In the genomic region with DNA sequence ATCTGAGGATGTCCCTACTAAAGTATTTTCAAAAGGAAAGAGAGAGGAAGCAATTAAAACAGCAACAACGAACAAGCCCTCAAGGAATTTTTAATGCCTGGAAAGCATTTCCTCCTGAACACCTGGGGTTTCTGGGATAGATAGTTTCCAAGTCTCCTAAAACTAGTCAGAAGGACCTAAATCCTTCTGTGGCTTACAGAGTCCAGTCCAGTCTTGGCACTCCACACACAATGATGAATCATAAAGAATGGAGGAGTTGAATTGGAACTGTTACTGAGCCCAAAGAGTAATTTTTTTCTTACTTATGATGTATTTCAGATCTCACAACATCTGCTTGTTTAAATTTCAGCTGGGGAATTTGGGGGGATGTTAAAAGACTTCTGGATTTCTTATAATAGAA, we compare ENCODE assay signal across 15 cellular contexts.
A peak's percentile ranks its signal among the peaks of the same experiment; 100 is the strongest.
DNase-seq lines count a peak whose midpoint lies in the region; ATAC-seq, FAIRE-seq and TF ChIP-seq lines count a peak whose summit lies in the region.
"Had no signal": no experiment of that assay in that cellular context is flagged by ENCODE, and none has a peak within 500 bp of the region (broad histone marks: within the 10 kb centered on the region; RNA-seq: fewer than 3 reads in every experiment).

No MANE protein-coding gene starts in this region.

- TF ChIP-seq RAD21 in A549 (conservative IDR thresholded peaks at IDR 0.05 in 1 of 2, IDR thresholded peaks at IDR 0.05 in 1 of 2), result no peak

- peak overlapping the region; percentile 21; the same call in 1 of the 3 replicates for H3K4me2 ChIP-seq in A549

- H3K27ac ChIP-seq in A549, result no peak overlapping the region
- no peak overlapping the region for H3K27ac ChIP-seq in prostate gland
- H3K27ac ChIP-seq: epithelial cell of prostate, upper lobe of left lung had no signal

- DNase-seq in A549 (ENCODE audit: low read depth in 1 of 2, low spot score in 1 of 2) (no peak), HPDE6-E6E7 (ENCODE audit: extremely low spot score) (peak; percentile 14), astrocyte of the spinal cord (ENCODE audit: low read depth, low spot score) (peak; percentile 81), hepatic stellate cell (ENCODE audit: low spot score) (peak; percentile 1), prostate gland (ENCODE audit: low spot score) (no peak), H7 (no peak)
- no peak for DNase-seq in activated effector memory CD4-positive, alpha-beta T cell treated with anti-CD3 and anti-CD28 coated beads, Interleukin-2, amount 50 U/mL, for 16 hours
- DNase-seq: activated CD4-positive, alpha-beta T cell treated with anti-CD3 and anti-CD28 coated beads, Interleukin-2, amount 10 ng/mL, durations not matched to agents 7 days and 5 days; AML-193; posterior cingulate gyrus; stimulated activated CD4-positive, alpha-beta T cell treated with anti-CD3 and anti-CD28 coated beads, Interleukin-1b, Interleukin-23, amount 100 ng/mL, for 48 hours; upper lobe of left lung had no signal

- POLR2A ChIA-PET in A549 (lab: Yijun Ruan, JAX), result no interaction called here

- no peak for FAIRE-seq in A549 (lab: Jason Lieb, UNC)
- FAIRE-seq: GM19239 had no signal

- H3K36me3 ChIP-seq in prostate gland (no peaks in the 10 kb centered on the region), H7 (replicated peaks; ENCODE audit: control insufficient read depth, insufficient read depth, low read length) (no peaks in the 10 kb centered on the region)
- H3K36me3 ChIP-seq: upper lobe of left lung had no signal

- CTCF ChIA-PET in A549 (lab: Yijun Ruan, JAX), result no interaction called here

- no peak for TF ChIP-seq EP300 in A549 (IDR thresholded peaks at IDR 0.05)

- intact Hi-C loops in prostate gland (cut with DNase I), result no loop called here

- peaks cover 21% of the 10 kb centered on the region for H3K4me1 ChIP-seq in A549
- no peaks in the 10 kb centered on the region for H3K4me1 ChIP-seq in prostate gland (replicated peaks)

- no peak for TF ChIP-seq CTCF in A549 (IDR thresholded peaks at IDR 0.05)
- TF ChIP-seq CTCF in astrocyte of the spinal cord (IDR thresholded peaks at IDR 0.05; ENCODE audit: low read depth, low read length), result no peak
- no peak for TF ChIP-seq CTCF in prostate gland (IDR thresholded peaks at IDR 0.05)

- WGBS in A549 (ENCODE audit: missing lambda C conversion rate), result 5% methylated on average over 1 of the region's 1 CpG
- 11% methylated on average over 1 of the region's 1 CpG for WGBS in prostate gland

- H3K27me3 ChIP-seq in prostate gland (replicated peaks; ENCODE audit: insufficient read depth) (no peaks in the 10 kb centered on the region), H7 (ENCODE audit: control insufficient read depth, insufficient read depth, low read length) (no peaks in the 10 kb centered on the region)
- H3K27me3 ChIP-seq: upper lobe of left lung had no signal

- no peak overlapping the region for H3K4me3 ChIP-seq in A549
- no peak overlapping the region for H3K4me3 ChIP-seq in astrocyte of the spinal cord (ENCODE audit: low read depth, low read length)
- no peak overlapping the region for H3K4me3 ChIP-seq in prostate gland
- H3K4me3 ChIP-seq in H7 (ENCODE audit: insufficient read depth, low read depth, low read length), result no peak overlapping the region
- H3K4me3 ChIP-seq: upper lobe of left lung had no signal

- ATAC-seq in A549 (no peak), HG03175 (IDR thresholded peaks at IDR 0.05; ENCODE audit: unreplicated experiment) (no peak)

- TF ChIP-seq POLR2A in A549 (IDR thresholded peaks at IDR 0.05; ENCODE audit: low read length) (no peak), prostate gland (IDR thresholded peaks at IDR 0.05) (no peak)

- in situ Hi-C loops in astrocyte of the spinal cord (cut with HindIII; ENCODE audit: low sequenced_read_pairs), result no loop called here

- no peaks in the 10 kb centered on the region for H3K9me3 ChIP-seq in A549
- H3K9me3 ChIP-seq in prostate gland, result no peaks in the 10 kb centered on the region
- H3K9me3 ChIP-seq: upper lobe of left lung had no signal

TF ChIP-seq in A549, 52 proteins besides CTCF, POLR2A, EP300 and RAD21:
- TF ChIP-seq FOSL2 (IDR thresholded peaks at IDR 0.05) (no peak), FOSL2 (CRISPR knock-in tag; IDR thresholded peaks at IDR 0.05) (no peak), ZC3H11A (IDR thresholded peaks at IDR 0.05) (no peak), CHD2 (IDR thresholded peaks at IDR 0.05; ENCODE audit: low read length, partially characterized antibody) (no peak), BHLHE40 (IDR thresholded peaks at IDR 0.05; ENCODE audit: low read depth, low read length) (no peak), KDM5A (IDR thresholded peaks at IDR 0.05) (no peak), RNF2 (IDR thresholded peaks at IDR 0.05; ENCODE audit: borderline replicate concordance, low read depth) (no peak), MYC (IDR thresholded peaks at IDR 0.05; ENCODE audit: borderline replicate concordance, low read length) (no peak), GATA3 (IDR thresholded peaks at IDR 0.05; ENCODE audit: borderline replicate concordance) (no peak), TP53 (CRISPR knock-in tag; IDR thresholded peaks at IDR 0.05) (no peak), KDM1A (IDR thresholded peaks at IDR 0.05; ENCODE audit: low read depth) (no peak)
- TF ChIP-seq, protein P1, sequence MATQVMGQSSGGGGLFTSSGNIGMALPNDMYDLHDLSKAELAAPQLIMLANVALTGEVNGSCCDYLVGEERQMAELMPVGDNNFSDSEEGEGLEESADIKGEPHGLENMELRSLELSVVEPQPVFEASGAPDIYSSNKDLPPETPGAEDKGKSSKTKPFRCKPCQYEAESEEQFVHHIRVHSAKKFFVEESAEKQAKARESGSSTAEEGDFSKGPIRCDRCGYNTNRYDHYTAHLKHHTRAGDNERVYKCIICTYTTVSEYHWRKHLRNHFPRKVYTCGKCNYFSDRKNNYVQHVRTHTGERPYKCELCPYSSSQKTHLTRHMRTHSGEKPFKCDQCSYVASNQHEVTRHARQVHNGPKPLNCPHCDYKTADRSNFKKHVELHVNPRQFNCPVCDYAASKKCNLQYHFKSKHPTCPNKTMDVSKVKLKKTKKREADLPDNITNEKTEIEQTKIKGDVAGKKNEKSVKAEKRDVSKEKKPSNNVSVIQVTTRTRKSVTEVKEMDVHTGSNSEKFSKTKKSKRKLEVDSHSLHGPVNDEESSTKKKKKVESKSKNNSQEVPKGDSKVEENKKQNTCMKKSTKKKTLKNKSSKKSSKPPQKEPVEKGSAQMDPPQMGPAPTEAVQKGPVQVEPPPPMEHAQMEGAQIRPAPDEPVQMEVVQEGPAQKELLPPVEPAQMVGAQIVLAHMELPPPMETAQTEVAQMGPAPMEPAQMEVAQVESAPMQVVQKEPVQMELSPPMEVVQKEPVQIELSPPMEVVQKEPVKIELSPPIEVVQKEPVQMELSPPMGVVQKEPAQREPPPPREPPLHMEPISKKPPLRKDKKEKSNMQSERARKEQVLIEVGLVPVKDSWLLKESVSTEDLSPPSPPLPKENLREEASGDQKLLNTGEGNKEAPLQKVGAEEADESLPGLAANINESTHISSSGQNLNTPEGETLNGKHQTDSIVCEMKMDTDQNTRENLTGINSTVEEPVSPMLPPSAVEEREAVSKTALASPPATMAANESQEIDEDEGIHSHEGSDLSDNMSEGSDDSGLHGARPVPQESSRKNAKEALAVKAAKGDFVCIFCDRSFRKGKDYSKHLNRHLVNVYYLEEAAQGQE (IDR thresholded peaks at IDR 0.05), result no peak
- TF ChIP-seq, protein P2, sequence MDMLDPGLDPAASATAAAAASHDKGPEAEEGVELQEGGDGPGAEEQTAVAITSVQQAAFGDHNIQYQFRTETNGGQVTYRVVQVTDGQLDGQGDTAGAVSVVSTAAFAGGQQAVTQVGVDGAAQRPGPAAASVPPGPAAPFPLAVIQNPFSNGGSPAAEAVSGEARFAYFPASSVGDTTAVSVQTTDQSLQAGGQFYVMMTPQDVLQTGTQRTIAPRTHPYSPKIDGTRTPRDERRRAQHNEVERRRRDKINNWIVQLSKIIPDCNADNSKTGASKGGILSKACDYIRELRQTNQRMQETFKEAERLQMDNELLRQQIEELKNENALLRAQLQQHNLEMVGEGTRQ (IDR thresholded peaks at IDR 0.05), result no peak

Comparison
In these comparisons a context has a peak if more than half of its experiments do, and no peak if none do; other contexts are left out.
1. DNase-seq: peak in HPDE6-E6E7 (single experiment), astrocyte of the spinal cord (single experiment) and hepatic stellate cell (single experiment); none in A549 (0 of 2), activated effector memory CD4-positive, alpha-beta T cell treated with anti-CD3 and anti-CD28 coated beads, Interleukin-2, amount 50 U/mL, for 16 hours (single experiment), prostate gland (single experiment) and H7 (single experiment).